Comparison of ENCODE assay signal across 7 cellular contexts in the genomic region with DNA sequence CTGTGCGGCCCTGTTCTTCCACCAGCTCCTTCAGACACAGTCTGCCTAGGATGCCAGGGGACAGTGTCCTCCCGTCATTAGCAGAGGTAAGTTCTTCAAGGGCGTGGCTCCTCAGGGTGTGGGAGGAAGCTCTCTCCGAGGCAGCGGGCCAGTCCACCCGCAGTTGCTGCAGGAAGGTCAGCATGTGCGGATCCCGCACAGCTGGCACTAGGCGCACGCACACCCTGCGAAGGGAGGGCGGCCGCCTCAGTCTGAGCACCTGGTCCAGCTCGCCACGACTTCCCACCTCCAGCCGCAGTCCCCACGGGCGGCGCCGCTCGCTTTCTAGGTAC. TPM values are rescaled to one million over a fixed set of nuclear protein-coding genes. Genes with fewer than 3 reads are reported as not detected.
DNase-seq lines count a peak whose midpoint lies in the region; ATAC-seq, FAIRE-seq and TF ChIP-seq lines count a peak whose summit lies in the region.

No MANE protein-coding gene starts in this region.

- H2BK15ac ChIP-seq in H9 (ENCODE audit: low read depth, low read length) = no peak overlapping the region

- H3K4me2 ChIP-seq in H9 (ENCODE audit: insufficient read depth, insufficient read length, low read length) = peak overlapping the region; percentile 37

- no peak overlapping the region for H4K91ac ChIP-seq in H9 (ENCODE audit: insufficient read length, low read depth, low read length)

- peaks cover 19 to 21% of the 10 kb centered on the region in 2 experiments for H3K4me1 Mint-ChIP-seq in H9

- H4K8ac ChIP-seq in H9 (replicated peaks; ENCODE audit: insufficient read length, low read depth, low read length) = no peak overlapping the region

- H3K36me3 ChIP-seq in esophagus muscularis mucosa = peaks cover 17 to 42% (median 40%) of the 10 kb centered on the region in 4 donors

- H3K9ac ChIP-seq in H9 (ENCODE audit: extremely low read depth, insufficient read length, low read length) = peak overlapping the region; percentile 17

- no peak overlapping the region for H2BK12ac ChIP-seq in H9 (ENCODE audit: insufficient read length, low read depth, low read length)

- WGBS in H9 (ENCODE audit: extremely low coverage, insufficient read length, low lambda C conversion rate) = no CpG with 5 or more reads among the region's 21 CpGs
- 0% methylated on average over 6 of the region's 21 CpGs for WGBS in esophagus muscularis mucosa

- H3K4me1 ChIP-seq in H9 (ENCODE audit: insufficient read depth, low read length) = no peaks in the 10 kb centered on the region
- H3K4me1 ChIP-seq in esophagus muscularis mucosa = peaks cover 37 to 53% (median 46%) of the 10 kb centered on the region in 4 donors

- FAIRE-seq in frontal cortex (lab: Jason Lieb, UNC) = no peak

- H2BK5ac ChIP-seq in H9 (ENCODE audit: insufficient read length, low read length) = no peak overlapping the region

- no peak overlapping the region for H3K14ac ChIP-seq in H9 (ENCODE audit: insufficient read depth, low read length)

- TF ChIP-seq POLR2A in esophagus muscularis mucosa (IDR thresholded peaks at IDR 0.05; ENCODE audit: low read depth) = no peak

- no peaks in the 10 kb centered on the region for H3K9me3 Mint-ChIP-seq in H9

- peak overlapping the region; percentile 91 to 95 for H3K4me3 Mint-ChIP-seq in H9

- H3K18ac ChIP-seq in H9 (ENCODE audit: insufficient read length, low read depth, low read length) = no peak overlapping the region

- DNase-seq in H9 (no peak), RPMI7951 (ENCODE audit: low read depth) (peak; percentile 30), esophagus muscularis mucosa (ENCODE audit: extremely low spot score) (no peak), retinal pigment epithelial cell (ENCODE audit: low read depth) (no peak), frontal cortex (ENCODE audit: low spot score in 2 of 2) (no peak), EL (no peak)

- no peak overlapping the region for H3T11ph ChIP-seq in H9 (ENCODE audit: low read length)

- H3K27ac ChIP-seq in H9 (ENCODE audit: insufficient read length, low read depth, low read length) (no peak overlapping the region), esophagus muscularis mucosa (replicated peaks in 1 of 4) (peak overlapping the region; percentile 79 to 100 (median 85))

- H2BK120ac ChIP-seq in H9 (ENCODE audit: low read depth, low read length, poor library complexity, severe bottlenecking) = no peak overlapping the region

- H3K23ac ChIP-seq in H9 (ENCODE audit: insufficient read length, low read depth, low read length) = no peak overlapping the region

- H2AFZ ChIP-seq in H9 (ENCODE audit: low read length) = no peak overlapping the region

- no peaks in the 10 kb centered on the region for H3K27me3 Mint-ChIP-seq in H9 (ENCODE audit: low read depth)

- H4K20me1 ChIP-seq in H9 (ENCODE audit: control insufficient read depth, insufficient read depth, insufficient read length) = peaks cover 2% of the 10 kb centered on the region

- H3K27ac Mint-ChIP-seq in H9 = peak overlapping the region in 1 of 3 experiments; percentile 49; a peak in 1 of 7 replicates

- H3K36me3 Mint-ChIP-seq in H9 (ENCODE audit: insufficient read depth in 1 of 3, low read depth in 3 of 3) = peaks cover 16 to 42% (median 37%) of the 10 kb centered on the region in 3 experiments

- no peak overlapping the region for H2BK20ac ChIP-seq in H9 (ENCODE audit: low read depth, low read length, poor library complexity, severe bottlenecking)

- no peaks in the 10 kb centered on the region for H3K9me3 ChIP-seq in H9 (ENCODE audit: control insufficient read depth, low read depth, low read length)
- no peaks in the 10 kb centered on the region for H3K9me3 ChIP-seq in esophagus muscularis mucosa

- H3K56ac ChIP-seq in H9 (ENCODE audit: insufficient read length, low read depth, low read length) = no peak overlapping the region

- peak overlapping the region; percentile 70 to 95 (median 82) for H3K4me3 ChIP-seq in esophagus muscularis mucosa
- H3K4me3 ChIP-seq in retinal pigment epithelial cell (ENCODE audit: low read length) = peak overlapping the region; percentile 73

- no peaks in the 10 kb centered on the region for H3K79me2 ChIP-seq in H9 (ENCODE audit: insufficient read depth, low read length)

- no peaks in the 10 kb centered on the region for H3K79me1 ChIP-seq in H9 (ENCODE audit: insufficient read depth, low read depth, low read length, poor library complexity, severe bottlenecking)

- no peak for ATAC-seq in HG02970 (IDR thresholded peaks at IDR 0.05; ENCODE audit: low FRiP score, unreplicated experiment)

- H2AK5ac ChIP-seq in H9 (ENCODE audit: insufficient read length, low read length) = no peak overlapping the region

- no peak for TF ChIP-seq EP300 in esophagus muscularis mucosa (IDR thresholded peaks at IDR 0.05)

- no peak overlapping the region for H4K5ac ChIP-seq in H9 (ENCODE audit: insufficient read length, low read depth, low read length)

- H3K4ac ChIP-seq in H9 (ENCODE audit: low read depth, low read length) = no peak overlapping the region

- no peak for TF ChIP-seq CTCF in H9 (conservative IDR thresholded peaks at IDR 0.05)
- TF ChIP-seq CTCF in esophagus muscularis mucosa (IDR thresholded peaks at IDR 0.05) = no peak
- no peak for TF ChIP-seq CTCF in retinal pigment epithelial cell (conservative IDR thresholded peaks at IDR 0.05; ENCODE audit: low read depth, low read length)

- H3K23me2 ChIP-seq in H9 (ENCODE audit: insufficient read length, low read depth, low read length, poor library complexity, severe bottlenecking) = peaks cover 20% of the 10 kb centered on the region

- H3K27me3 ChIP-seq in H9 (ENCODE audit: insufficient read depth, low read length) (no peaks in the 10 kb centered on the region), esophagus muscularis mucosa (no peaks in the 10 kb centered on the region)

- intact Hi-C loops in esophagus muscularis mucosa (cut with DNase I) = no loop called here

RNA-seq across cellular contexts. Expression of a gene that starts 0.8 kb away (rescaled TPM):
- 27.1 and 32.3 TPM in 2 replicates for total RNA-seq in H9 (2021)
- total RNA-seq in RPMI7951 (2014; rRNA removed; shearing (Covaris generic)) = 46.4 and 54.9 TPM in 2 replicates
- 10 to 100 TPM; 12.4 to 31.5 (median 20.1) TPM for total RNA-seq in esophagus muscularis mucosa
- total RNA-seq in frontal cortex = 51.4 TPM

RNA-seq across cellular contexts. Expression of a gene that starts 4.3 kb away (rescaled TPM):
- total RNA-seq in H9 (2021) (39.9 and 40.7 TPM in 2 replicates), esophagus muscularis mucosa (100 to 1,000 TPM in 3 of 4 donors, 10 to 100 TPM in 1; 90.9 to 142 (median 116) TPM), frontal cortex (31.8 TPM)
- total RNA-seq in RPMI7951 (2014; rRNA removed; shearing (Covaris generic)) = 260 and 301 TPM in 2 replicates

RNA-seq across cellular contexts. Expression of a gene that starts 10.4 kb away (rescaled TPM):
- 282 and 298 TPM in 2 replicates for total RNA-seq in H9 (2021)
- 44.7 and 49.5 TPM in 2 replicates for total RNA-seq in RPMI7951 (2014; rRNA removed; shearing (Covaris generic))
- total RNA-seq in esophagus muscularis mucosa = 100 to 1,000 TPM in 1 of 4 donors, 10 to 100 TPM in 3; 77.2 to 101 (median 89.0) TPM
- 111 TPM for total RNA-seq in frontal cortex

RNA-seq across cellular contexts. Expression of a gene that starts 11.6 kb away (rescaled TPM):
- total RNA-seq in H9 (2021) (408 and 414 TPM in 2 replicates), esophagus muscularis mucosa (100 to 1,000 TPM in 3 of 4 donors, 10 to 100 TPM in 1; 71.0 to 174 (median 123) TPM), frontal cortex (190 TPM)
- total RNA-seq in RPMI7951 (2014; rRNA removed; shearing (Covaris generic)) = 305 and 426 TPM in 2 replicates

RNA-seq across cellular contexts. Expression of a gene that starts 27.6 kb away (rescaled TPM):
- 34.5 and 36.0 TPM in 2 replicates for total RNA-seq in H9 (2021)
- total RNA-seq in RPMI7951 (2014; rRNA removed; shearing (Covaris generic)) = 3.3 and 4.0 TPM in 2 replicates
- 10 to 100 TPM; 25.3 to 46.4 (median 35.2) TPM for total RNA-seq in esophagus muscularis mucosa
- total RNA-seq in frontal cortex = 53.8 TPM
